In genomic region chrX:152817082-152817744, GRCh38 we compare ENCODE assay signal across 9 cellular contexts. TPM values are rescaled to one million over a fixed set of nuclear protein-coding genes. Genes with fewer than 3 reads are reported as not detected.
DNase-seq lines count a peak whose midpoint lies in the region; ATAC-seq, FAIRE-seq and TF ChIP-seq lines count a peak whose summit lies in the region.
"Had no signal": no experiment of that assay in that cellular context is flagged by ENCODE, and none has a peak within 500 bp of the region (broad histone marks: within the 10 kb centered on the region; RNA-seq: fewer than 3 reads in every experiment).

No MANE protein-coding gene starts in this region.

- no peak overlapping the region for H3K27ac ChIP-seq in VCaP
- H3K27ac ChIP-seq in CD4-positive, alpha-beta T cell (ENCODE audit: low read depth, low read length), result no peak overlapping the region

- H3K27me3 ChIP-seq in CD4-positive, alpha-beta T cell (ENCODE audit: control insufficient read depth, insufficient read depth, low read length), result no peaks in the 10 kb centered on the region

- H3K4me3 Mint-ChIP-seq in CD4-positive, alpha-beta T cell, result no peak overlapping the region

- POLR2A ChIA-PET in CD4-positive, alpha-beta T cell (lab: Charles Lee), result no interaction called here

- peak; percentile 36 for FAIRE-seq in islet of Langerhans (lab: Jason Lieb, UNC)

- no peak overlapping the region for H3K27ac Mint-ChIP-seq in CD4-positive, alpha-beta T cell

- CTCF ChIA-PET in CD4-positive, alpha-beta T cell (lab: Charles Lee), result no interaction called here

- peak; percentile 79 for DNase-seq in DMS 273 (lab: John Stamatoyannopoulos, UW; ENCODE audit: unreplicated experiment)
- DNase-seq in GM19240 (ENCODE audit: insufficient read length, low spot score), result no peak
- DNase-seq in stimulated activated CD4-positive, alpha-beta T cell treated with anti-CD3 and anti-CD28 coated beads, Interleukin-12 subunit alpha, Interleukin-12 subunit beta, amount 100 ng/mL, for 4 hours, result no peak
- DNase-seq in CD4-positive, alpha-beta T cell, result no peak

- no peaks in the 10 kb centered on the region for H3K36me3 Mint-ChIP-seq in CD4-positive, alpha-beta T cell (ENCODE audit: low read depth)

- H3K4me1 Mint-ChIP-seq in CD4-positive, alpha-beta T cell (ENCODE audit: low read depth), result peaks cover 10% of the 10 kb centered on the region

- no peak for ATAC-seq in CD4-positive, alpha-beta T cell (ENCODE audit: poor library complexity)
- no peak for ATAC-seq in GM19463 (IDR thresholded peaks at IDR 0.05; ENCODE audit: unreplicated experiment)

- peaks cover 8% of the 10 kb centered on the region for H3K27me3 Mint-ChIP-seq in CD4-positive, alpha-beta T cell

- no peaks in the 10 kb centered on the region for H3K9me3 Mint-ChIP-seq in CD4-positive, alpha-beta T cell

- TF ChIP-seq RAD21 in Ishikawa (IDR thresholded peaks at IDR 0.05; ENCODE audit: low read depth), result peak; percentile 50

- peak; percentile 71 for TF ChIP-seq CTCF in VCaP (conservative IDR thresholded peaks at IDR 0.05)
- TF ChIP-seq CTCF in CD4-positive, alpha-beta T cell (IDR thresholded peaks at IDR 0.05), result no peak

- H3K9me3 ChIP-seq in CD4-positive, alpha-beta T cell (ENCODE audit: control insufficient read depth, low read length), result no peaks in the 10 kb centered on the region

- TF ChIP-seq EP300 in Ishikawa (IDR thresholded peaks at IDR 0.05; ENCODE audit: borderline replicate concordance), result no peak

- intact Hi-C loops in CD4-positive, alpha-beta T cell (cut with DNase I, micrococcal nuclease), result loop anchor here in 1 of 2 experiments (5.0 kb wide), 1 partner anchor 1665 kb away; no protein-coding TSS in a partner anchor

TF ChIP-seq in Ishikawa, 13 proteins besides CTCF, POLR2A, EP300 and RAD21:
- TF ChIP-seq NFIC (IDR thresholded peaks at IDR 0.05) (no peak), EGR1 (IDR thresholded peaks at IDR 0.05) (no peak), REST (IDR thresholded peaks at IDR 0.05; ENCODE audit: low read depth) (no peak), YY1 (IDR thresholded peaks at IDR 0.05; ENCODE audit: low read depth) (no peak), TCF12 (IDR thresholded peaks at IDR 0.05; ENCODE audit: low read depth) (no peak), ZBTB7A (IDR thresholded peaks at IDR 0.05; ENCODE audit: low read depth) (no peak), TEAD4 (IDR thresholded peaks at IDR 0.05) (no peak), FOXM1 (IDR thresholded peaks at IDR 0.05; ENCODE audit: borderline replicate concordance, low read depth) (no peak), CREB1 (IDR thresholded peaks at IDR 0.05; ENCODE audit: low read depth) (no peak), MAX (IDR thresholded peaks at IDR 0.05) (no peak), TAF1 (IDR thresholded peaks at IDR 0.05; ENCODE audit: low read depth) (no peak), USF1 (IDR thresholded peaks at IDR 0.05) (no peak), CEBPB (IDR thresholded peaks at IDR 0.05) (no peak)

RNA-seq across cellular contexts. Expression of gene CETN2, which starts 13.3 kb away (rescaled TPM):
- total RNA-seq in CD4-positive, alpha-beta T cell, result 1 to 10 TPM; 4.0 to 5.1 TPM

RNA-seq across cellular contexts. Expression of gene NSDHL, which starts 13.7 kb away (rescaled TPM):
- total RNA-seq in CD4-positive, alpha-beta T cell, result 1 to 10 TPM; 2.7 to 2.9 TPM

RNA-seq across cellular contexts. Expression of gene MAGEA6, which starts 47.7 kb away (rescaled TPM):
- total RNA-seq in CD4-positive, alpha-beta T cell, result not detected
- total RNA-seq: mononuclear cell had no signal

RNA-seq across cellular contexts. Expression of gene CSAG3, which starts 58.2 kb away (rescaled TPM):
- not detected for total RNA-seq in CD4-positive, alpha-beta T cell
- total RNA-seq: mononuclear cell had no signal
